Comparison of ENCODE assay signal across 20 cellular contexts in genomic region chr2:43415582-43415981, GRCh38.
DNase-seq lines count a peak whose midpoint lies in the region; ATAC-seq and TF ChIP-seq lines count a peak whose summit lies in the region.
"Had no signal": no experiment of that assay in that cellular context is flagged by ENCODE, and none has a peak within 500 bp of the region (broad histone marks: within the 10 kb centered on the region; RNA-seq: fewer than 3 reads in every experiment).

No MANE protein-coding gene starts in this region.

- peak overlapping the region; percentile 57 to 61 for H3K27ac ChIP-seq in right atrium auricular region
- H3K27ac ChIP-seq: RWPE1 had no signal

- no peaks in the 10 kb centered on the region for H3K9me3 ChIP-seq in right atrium auricular region
- H3K9me3 ChIP-seq: adrenal gland, mucosa of descending colon had no signal

- no peak overlapping the region for H3K4me3 ChIP-seq in right atrium auricular region
- H3K4me3 ChIP-seq: adrenal gland, mucosa of descending colon had no signal

- H3K9me3 Mint-ChIP-seq in chondrocyte (ENCODE audit: low read depth) = no peaks in the 10 kb centered on the region
- no peaks in the 10 kb centered on the region for H3K9me3 Mint-ChIP-seq in type B pancreatic cell
- H3K9me3 Mint-ChIP-seq: HFFc6; stimulated activated naive CD8-positive, alpha-beta T cell treated with anti-CD3 and anti-CD28 coated beads, Interleukin-15, amount 100 ng/mL, for 72 hours had no signal

- no peaks in the 10 kb centered on the region for H3K27me3 ChIP-seq in right atrium auricular region
- H3K27me3 ChIP-seq: adrenal gland had no signal

- H3K36me3 Mint-ChIP-seq in chondrocyte (ENCODE audit: low read depth) (peaks cover 8% of the 10 kb centered on the region), type B pancreatic cell (peaks cover 8% of the 10 kb centered on the region)

- H3K36me3 ChIP-seq in right atrium auricular region = no peaks in the 10 kb centered on the region
- H3K36me3 ChIP-seq: adrenal gland had no signal

- no peak for ATAC-seq in GM21526 (IDR thresholded peaks at IDR 0.05; ENCODE audit: low FRiP score, unreplicated experiment)
- ATAC-seq: mucosa of descending colon; stimulated activated naive CD8-positive, alpha-beta T cell treated with anti-CD3 and anti-CD28 coated beads, Interleukin-15, amount 100 ng/mL, for 72 hours had no signal

- peaks cover 85% of the 10 kb centered on the region for H3K4me1 Mint-ChIP-seq in chondrocyte (ENCODE audit: low read depth)
- H3K4me1 Mint-ChIP-seq in type B pancreatic cell (ENCODE audit: unreplicated experiment) = peaks cover 69% of the 10 kb centered on the region

- no peak for TF ChIP-seq CTCF in chondrocyte (IDR thresholded peaks at IDR 0.05)
- no peak for TF ChIP-seq CTCF in right atrium auricular region (IDR thresholded peaks at IDR 0.05)
- TF ChIP-seq CTCF in type B pancreatic cell (conservative IDR thresholded peaks at IDR 0.05) = no peak

- H3K4me1 ChIP-seq in right atrium auricular region = peaks cover 0 to 58% of the 10 kb centered on the region in 2 donors

- DNase-seq in chondrocyte (ENCODE audit: low spot score) (no peak), right atrium auricular region (ENCODE audit: low spot score) (no peak), retina (peak; percentile 11), type B pancreatic cell (ENCODE audit: extremely low spot score, unreplicated experiment) (no peak), DMS53 treated with DMSO at 0.1 percent for 48 hours (lab: John Stamatoyannopoulos, UW; ENCODE audit: unreplicated experiment) (no peak), NCI-H187 (lab: John Stamatoyannopoulos, UW) (no peak)
- DNase-seq: activated CD4-positive, alpha-beta T cell treated with anti-CD3 and anti-CD28 coated beads for 48 hours; activated effector memory CD4-positive, alpha-beta T cell treated with anti-CD3 and anti-CD28 coated beads, Interleukin-2, amount 50 U/mL, for 16 hours; adrenal gland; caudate nucleus; erythroblast; HFFc6; KG1; mucosa of descending colon; NCI-H2029 treated with DMSO at 0.1 percent for 48 hours; nucleus accumbens; stimulated activated CD4-positive, alpha-beta T cell treated with anti-CD3 and anti-CD28 coated beads, Interleukin-2, amount 100 ng/mL, for 48 hours; stimulated activated naive CD8-positive, alpha-beta T cell treated with anti-CD3 and anti-CD28 coated beads, Interleukin-15, amount 100 ng/mL, for 72 hours had no signal

- H3K27me3 Mint-ChIP-seq in chondrocyte (ENCODE audit: low read depth) (no peaks in the 10 kb centered on the region), type B pancreatic cell (no peaks in the 10 kb centered on the region)
- H3K27me3 Mint-ChIP-seq: stimulated activated naive CD8-positive, alpha-beta T cell treated with anti-CD3 and anti-CD28 coated beads, Interleukin-15, amount 100 ng/mL, for 72 hours had no signal

- peak overlapping the region; percentile 63 for H3K27ac Mint-ChIP-seq in chondrocyte (ENCODE audit: unreplicated experiment)
- H3K27ac Mint-ChIP-seq in type B pancreatic cell = peak overlapping the region; percentile 83
- H3K27ac Mint-ChIP-seq: HFFc6; stimulated activated naive CD8-positive, alpha-beta T cell treated with anti-CD3 and anti-CD28 coated beads, Interleukin-15, amount 100 ng/mL, for 72 hours had no signal

- H3K4me3 Mint-ChIP-seq in chondrocyte (ENCODE audit: unreplicated experiment) (no peak overlapping the region), type B pancreatic cell (peak overlapping the region; percentile 24)
- H3K4me3 Mint-ChIP-seq: HFFc6; stimulated activated naive CD8-positive, alpha-beta T cell treated with anti-CD3 and anti-CD28 coated beads, Interleukin-15, amount 100 ng/mL, for 72 hours had no signal
